ENCODE assay signal across 19 cellular contexts in the genomic region with DNA sequence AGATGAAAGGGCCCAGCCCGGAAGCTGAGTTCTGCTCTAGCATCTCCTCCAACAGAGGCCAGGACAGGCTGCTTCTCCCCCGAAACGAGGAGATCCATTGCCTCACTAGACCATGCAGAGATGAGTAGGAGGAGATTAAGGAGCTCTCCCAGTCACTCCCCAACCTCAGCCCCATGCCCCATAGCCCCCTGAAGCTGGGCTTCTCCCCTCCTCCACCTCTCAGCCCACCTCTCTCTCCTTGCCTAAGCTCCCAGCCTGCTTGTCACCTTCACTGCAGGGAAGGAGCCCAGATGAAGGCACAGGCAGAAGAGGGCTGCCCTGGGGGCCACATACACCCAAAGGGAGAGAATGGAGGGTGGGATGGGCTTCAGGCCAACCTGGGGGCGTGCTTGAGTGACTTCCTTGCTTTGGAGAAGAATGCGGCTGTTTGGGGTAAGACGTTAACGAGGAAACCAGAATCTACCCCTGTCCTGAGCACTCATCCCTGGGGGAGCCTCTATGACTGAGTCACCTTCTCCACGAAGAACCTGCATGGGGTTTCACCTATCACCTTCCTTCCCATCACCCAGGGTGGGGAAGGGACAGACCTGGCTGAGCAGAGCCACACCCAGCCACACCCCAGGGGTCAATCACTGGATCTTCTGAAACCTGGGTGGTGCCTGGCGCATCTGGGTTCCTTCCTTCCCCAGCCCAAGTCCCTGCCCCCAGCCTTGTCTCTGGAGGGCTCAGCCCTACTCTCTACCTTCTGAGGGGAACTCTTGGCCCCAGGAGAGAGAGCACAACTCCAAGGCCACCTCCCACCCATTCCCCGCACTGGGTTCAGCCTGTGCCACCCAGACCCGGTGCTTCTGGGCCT. TPM values are rescaled to one million over a fixed set of nuclear protein-coding genes. Genes with fewer than 3 reads are reported as not detected.
DNase-seq lines count a peak whose midpoint lies in the region; ATAC-seq and TF ChIP-seq lines count a peak whose summit lies in the region.
"Had no signal": no experiment of that assay in that cellular context is flagged by ENCODE, and none has a peak within 500 bp of the region (broad histone marks: within the 10 kb centered on the region; RNA-seq: fewer than 3 reads in every experiment).

No MANE protein-coding gene starts in this region.

- H3K4me3 ChIP-seq in breast epithelium = no peak overlapping the region
- no peak overlapping the region for H3K4me3 ChIP-seq in PC-3 (ENCODE audit: low read length)
- no peak overlapping the region for H3K4me3 ChIP-seq in endodermal cell (ENCODE audit: low read length)
- no peak overlapping the region for H3K4me3 ChIP-seq in testis

- no peak for TF ChIP-seq POLR2A in breast epithelium (IDR thresholded peaks at IDR 0.05)
- no peak for TF ChIP-seq POLR2A in testis (IDR thresholded peaks at IDR 0.05)

- DNase-seq in breast epithelium (ENCODE audit: low spot score in 2 of 2) (peak; percentile 7 to 17), MCF 10A (ENCODE audit: unreplicated experiment) (no peak), PC-3 (peak; percentile 12), endodermal cell (peak; percentile 28), testis (peak; percentile 7), SW 1271 (lab: John Stamatoyannopoulos, UW) (no peak), 8988T (no peak), activated gamma-delta T cell treated with Interleukin-2 at 50 U/mL for 16 hours (no peak)
- DNase-seq: activated CD8-positive, alpha-beta T cell treated with anti-CD3 and anti-CD28 coated beads for 36 hours; CD8-positive, alpha-beta memory T cell; foreskin melanocyte; hypothalamus; mesendoderm; NCI-H1092 treated with DMSO at 0.1 percent for 48 hours; NCI-H2081 treated with DMSO at 0.1 percent for 48 hours; NCI-H446 treated with DMSO at 0.1 percent for 48 hours; small intestine; stimulated activated CD4-positive, alpha-beta T cell treated with anti-CD3 and anti-CD28 coated beads, Interleukin-4, amount 100 ng/mL, for 24 hours had no signal

- H3K9me2 ChIP-seq in PC-3 (replicated peaks; ENCODE audit: low read length) = no peaks in the 10 kb centered on the region

- no peaks in the 10 kb centered on the region for H3K4me1 ChIP-seq in breast epithelium
- peaks cover 7% of the 10 kb centered on the region; the same call in 1 of the 2 replicates for H3K4me1 ChIP-seq in PC-3 (ENCODE audit: insufficient read depth, low read length)
- no peaks in the 10 kb centered on the region for H3K4me1 ChIP-seq in endodermal cell (ENCODE audit: control insufficient read depth, insufficient read depth, low read length)
- H3K4me1 ChIP-seq in testis = no peaks in the 10 kb centered on the region

- 87 to 95% methylated on average over 7 to 11 of the region's 11 CpGs for WGBS in endodermal cell (ENCODE audit: insufficient coverage in 1 of 2, insufficient read length in 1 of 2), 2 experiments
- 70 to 79% methylated on average over 11 of the region's 11 CpGs for WGBS in testis, 2 donors

- no peaks in the 10 kb centered on the region for H3K36me3 Mint-ChIP-seq in MCF 10A (ENCODE audit: insufficient read depth, unreplicated experiment)
- H3K36me3 Mint-ChIP-seq in endodermal cell (ENCODE audit: low read depth) = no peaks in the 10 kb centered on the region

- H3K27ac Mint-ChIP-seq in MCF 10A (ENCODE audit: low read depth, unreplicated experiment) (no peak overlapping the region), endodermal cell (no peak overlapping the region)
- H3K27ac Mint-ChIP-seq: activated CD8-positive, alpha-beta T cell treated with anti-CD3 and anti-CD28 coated beads for 36 hours; CD8-positive, alpha-beta memory T cell had no signal

- no peak for TF ChIP-seq CTCF in breast epithelium (IDR thresholded peaks at IDR 0.05)
- TF ChIP-seq CTCF in MCF 10A (IDR thresholded peaks at IDR 0.05; ENCODE audit: unreplicated experiment) = no peak
- TF ChIP-seq CTCF in PC-3 (conservative IDR thresholded peaks at IDR 0.05; ENCODE audit: low read depth, low read length) = no peak
- no peak for TF ChIP-seq CTCF in endodermal cell (conservative IDR thresholded peaks at IDR 0.05)
- TF ChIP-seq CTCF in testis (IDR thresholded peaks at IDR 0.05) = no peak

- BruUV-seq in MCF 10A (replicated peaks; lab: Mats Ljungman, UMichigan) (no TSS peak), PC-3 (replicated peaks; lab: Mats Ljungman, UMichigan) (no TSS peak)

- H3F3A ChIP-seq in PC-3 (ENCODE audit: low read length, unreplicated experiment) = no peaks in the 10 kb centered on the region

- intact Hi-C loops in breast epithelium (cut with DNase I; ENCODE audit: low total_unique reads) = no loop called here
- intact Hi-C loops in MCF 10A (cut with micrococcal nuclease) = no loop called here
- intact Hi-C loops in PC-3 (cut with micrococcal nuclease) = no loop called here
- intact Hi-C loops in testis (cut with DNase I; ENCODE audit: low total_unique reads) = loop anchor here (10.0 kb wide), 1 partner anchor 54 kb away; no protein-coding TSS in a partner anchor

- H3K27ac ChIP-seq in breast epithelium = no peak overlapping the region
- H3K27ac ChIP-seq in PC-3 (ENCODE audit: low read length) = no peak overlapping the region
- no peak overlapping the region for H3K27ac ChIP-seq in endodermal cell (ENCODE audit: low read depth, low read length)
- H3K27ac ChIP-seq in testis = no peak overlapping the region

- H3K79me2 ChIP-seq in PC-3 (ENCODE audit: low read length) = no peaks in the 10 kb centered on the region

- no peak for ATAC-seq in PC-3
- ATAC-seq: activated CD8-positive, alpha-beta T cell treated with anti-CD3 and anti-CD28 coated beads for 36 hours; naive thymus-derived CD8-positive, alpha-beta T cell had no signal

- H3K9me3 Mint-ChIP-seq in MCF 10A (ENCODE audit: unreplicated experiment) (peaks cover 15% of the 10 kb centered on the region), endodermal cell (peaks cover 4% of the 10 kb centered on the region)

- H3K9ac ChIP-seq in PC-3 (ENCODE audit: low read length) (no peak overlapping the region), endodermal cell (ENCODE audit: extremely low read depth, low read length, poor library complexity, severe bottlenecking) (no peak overlapping the region)

- H3K4me1 Mint-ChIP-seq in MCF 10A (ENCODE audit: insufficient read depth, unreplicated experiment) (no peaks in the 10 kb centered on the region), endodermal cell (no peaks in the 10 kb centered on the region)
- H3K4me1 Mint-ChIP-seq: CD8-positive, alpha-beta memory T cell had no signal

- H2AFZ ChIP-seq in PC-3 (ENCODE audit: low read length) = no peak overlapping the region

- peaks cover 25% of the 10 kb centered on the region for H3K27me3 Mint-ChIP-seq in MCF 10A (ENCODE audit: insufficient read depth, unreplicated experiment)
- peaks cover 17% of the 10 kb centered on the region for H3K27me3 Mint-ChIP-seq in endodermal cell (ENCODE audit: insufficient read depth)
- H3K27me3 Mint-ChIP-seq: activated CD8-positive, alpha-beta T cell treated with anti-CD3 and anti-CD28 coated beads for 36 hours had no signal

- H3K9me3 ChIP-seq in breast epithelium = peaks cover 5 to 14% of the 10 kb centered on the region in 2 donors
- no peaks in the 10 kb centered on the region for H3K9me3 ChIP-seq in PC-3 (ENCODE audit: low read length)
- peaks cover 6% of the 10 kb centered on the region for H3K9me3 ChIP-seq in endodermal cell (ENCODE audit: control insufficient read depth, low read length)
- no peaks in the 10 kb centered on the region for H3K9me3 ChIP-seq in testis

- no peaks in the 10 kb centered on the region for H3K27me3 ChIP-seq in breast epithelium
- H3K27me3 ChIP-seq in PC-3 (ENCODE audit: low read length) = no peaks in the 10 kb centered on the region
- no peaks in the 10 kb centered on the region for H3K27me3 ChIP-seq in endodermal cell (ENCODE audit: control insufficient read depth, insufficient read depth, low read length, poor library complexity, severe bottlenecking)
- no peaks in the 10 kb centered on the region for H3K27me3 ChIP-seq in testis

- H3K36me3 ChIP-seq in breast epithelium = no peaks in the 10 kb centered on the region
- no peaks in the 10 kb centered on the region for H3K36me3 ChIP-seq in PC-3 (ENCODE audit: low read depth, low read length)
- no peaks in the 10 kb centered on the region for H3K36me3 ChIP-seq in endodermal cell (ENCODE audit: control insufficient read depth, insufficient read depth, low read length)
- no peaks in the 10 kb centered on the region for H3K36me3 ChIP-seq in testis (ENCODE audit: low read depth, missing control alignments)

- H3K4me3 Mint-ChIP-seq in MCF 10A (ENCODE audit: unreplicated experiment) (no peak overlapping the region), endodermal cell (no peak overlapping the region)
- H3K4me3 Mint-ChIP-seq: activated CD8-positive, alpha-beta T cell treated with anti-CD3 and anti-CD28 coated beads for 36 hours; CD8-positive, alpha-beta memory T cell; naive thymus-derived CD8-positive, alpha-beta T cell had no signal

- no peak overlapping the region for H3K4me2 ChIP-seq in PC-3 (ENCODE audit: low read length)

- CTCF ChIA-PET in MCF 10A (lab: Yijun Ruan, JAX) = no interaction called here
- CTCF ChIA-PET in PC-3 (lab: Charles Lee) = no interaction called here

- no peaks in the 10 kb centered on the region for H4K20me1 ChIP-seq in PC-3 (ENCODE audit: low read length)

- POLR2A ChIA-PET in MCF 10A (lab: Yijun Ruan, JAX) = interaction anchor here (0.5 kb wide), 1 partner anchor 945 kb away, joined by 3 read pairs; no protein-coding TSS in a partner anchor
- POLR2A ChIA-PET in PC-3 (lab: Charles Lee; ENCODE audit: unreplicated experiment) = no interaction called here

RNA-seq across cellular contexts. Expression of gene GNAZ, which starts 11.6 kb away (rescaled TPM):
- total RNA-seq in breast epithelium (10 to 100 TPM in 1 of 3 donors, 1 to 10 TPM in 2; 5.0 to 15.7 (median 5.3) TPM), MCF 10A (2022) (0.82 and 0.98 TPM in 2 replicates), PC-3 (2014; rRNA removed) (14.4 and 17.6 TPM in 2 replicates), endodermal cell (10 to 100 TPM; 16.7 to 17.9 TPM), testis (10 to 100 TPM; 15.1 to 20.2 TPM)
- 26.0 TPM for polyA plus RNA-seq in endodermal cell (2013, experiment 1 of 2)
- polyA plus RNA-seq in endodermal cell (2013, experiment 2 of 2) = 28.0 TPM
- 13.7 TPM for polyA plus RNA-seq in testis (ENCODE audit: insufficient read depth, low read depth, low replicate concordance)

Comparison
In these comparisons a context has a peak if more than half of its experiments do, and no peak if none do; other contexts are left out.
1. DNase-seq: peak in breast epithelium (2 of 2), PC-3 (single experiment), endodermal cell (single experiment) and testis (single experiment); none in MCF 10A (single experiment), SW 1271 (0 of 2), 8988T (single experiment) and activated gamma-delta T cell treated with Interleukin-2 at 50 U/mL for 16 hours (single experiment).